13 cellular contexts compared by ENCODE assay signal in the genomic region with DNA sequence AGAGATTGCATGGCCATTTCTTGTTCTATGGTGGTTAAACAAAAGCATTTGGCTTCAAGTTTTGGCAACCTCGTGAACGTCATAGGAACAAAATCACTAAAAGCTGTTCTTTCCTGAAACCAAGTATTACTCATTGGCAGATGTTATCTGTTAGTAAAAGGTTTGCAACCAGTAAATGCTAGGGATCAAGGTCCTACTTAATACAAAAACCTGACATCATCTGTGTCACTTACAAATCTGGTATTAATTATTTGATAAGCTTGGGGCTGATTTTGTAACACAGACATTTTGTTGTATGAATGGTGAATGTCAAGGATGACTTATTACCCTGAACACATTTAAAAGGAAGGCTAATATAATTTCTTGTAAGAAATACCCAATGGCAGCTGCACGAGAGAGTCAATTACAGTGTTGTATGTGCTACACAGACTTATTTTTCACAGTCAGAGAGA.
DNase-seq lines count a peak whose midpoint lies in the region; ATAC-seq and TF ChIP-seq lines count a peak whose summit lies in the region.
"Had no signal": no experiment of that assay in that cellular context is flagged by ENCODE, and none has a peak within 500 bp of the region (broad histone marks: within the 10 kb centered on the region; RNA-seq: fewer than 3 reads in every experiment).

No MANE protein-coding gene starts in this region.

- DNase-seq in EH (ENCODE audit: low read depth) (peak; percentile 74), RPMI7951 (ENCODE audit: low read depth) (peak; percentile 94), fibroblast of mammary gland (ENCODE audit: low read depth) (peak; percentile 98), non-pigmented ciliary epithelial cell (ENCODE audit: low read depth) (peak; percentile 54), NCI-H1694 (lab: John Stamatoyannopoulos, UW) (no peak), putamen (ENCODE audit: low spot score) (no peak), cortex of kidney (lab: John Stamatoyannopoulos, UW) (no peak), omental fat pad (ENCODE audit: low spot score) (no peak)
- DNase-seq: activated naive CD4-positive, alpha-beta T cell treated with anti-CD3 and anti-CD28 coated beads, Interleukin-2, amount 10 ng/mL, durations not matched to agents 7 days and 5 days; hypothalamus; MV-4-11; right cardiac atrium; testis had no signal

- no peak overlapping the region for H3K4me3 ChIP-seq in fibroblast of mammary gland (ENCODE audit: control insufficient read depth, low read depth, low read length)
- H3K4me3 ChIP-seq: testis had no signal

- ATAC-seq in omental fat pad (ENCODE audit: low FRiP score): no peak

- TF ChIP-seq CTCF in fibroblast of mammary gland (conservative IDR thresholded peaks at IDR 0.05; ENCODE audit: control insufficient read depth, insufficient read depth, low read depth, low read length): no peak
- no peak for TF ChIP-seq CTCF in omental fat pad (IDR thresholded peaks at IDR 0.05)

Comparison
In these comparisons a context has a peak if more than half of its experiments do, and no peak if none do; other contexts are left out.
1. DNase-seq: peak in EH (single experiment), RPMI7951 (single experiment), fibroblast of mammary gland (single experiment) and non-pigmented ciliary epithelial cell (single experiment); none in NCI-H1694 (single experiment), putamen (single experiment), cortex of kidney (single experiment) and omental fat pad (single experiment).